Comparison of ENCODE assay signal across 1 cellular context in the genomic region with DNA sequence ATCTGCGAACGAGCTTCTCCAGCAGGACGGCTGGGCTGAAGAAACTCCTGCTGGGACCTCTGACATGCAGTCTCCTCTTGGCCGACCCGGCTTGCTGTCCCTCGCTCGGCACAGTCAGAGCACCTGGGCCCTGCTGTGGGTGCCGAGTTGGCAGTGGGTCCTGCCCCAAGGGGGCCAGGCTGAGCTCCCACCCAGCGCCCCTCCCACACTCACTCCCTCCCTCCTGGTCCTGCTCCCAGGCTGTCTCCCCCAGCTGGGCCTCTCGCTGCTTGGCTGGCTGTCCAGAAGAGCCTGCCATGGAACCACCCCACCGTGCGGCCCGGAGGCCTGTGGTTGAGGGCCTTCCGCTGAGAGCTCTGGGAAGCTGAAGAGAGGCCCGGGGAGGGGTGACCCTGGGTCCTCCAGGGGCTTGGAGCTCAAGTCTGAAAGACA.
TF ChIP-seq lines count a peak whose summit lies in the region.

No MANE protein-coding gene starts in this region.

TF ChIP-seq in IMR-90, 13 proteins besides CTCF, POLR2A, EP300 and RAD21:
- TF ChIP-seq RFX5 (IDR thresholded peaks at IDR 0.05; ENCODE audit: low read depth, low read length) (no peak), MXI1 (IDR thresholded peaks at IDR 0.05; ENCODE audit: borderline replicate concordance, low read depth, low read length) (no peak), CHD1 (IDR thresholded peaks at IDR 0.05; ENCODE audit: low read depth, low read length) (no peak), FOS (IDR thresholded peaks at IDR 0.05; ENCODE audit: low read depth, low read length) (no peak), SMC3 (IDR thresholded peaks at IDR 0.05; ENCODE audit: low read depth, low read length) (no peak), NFE2L2 (IDR thresholded peaks at IDR 0.05; ENCODE audit: low read depth, low read length) (no peak), BHLHE40 (IDR thresholded peaks at IDR 0.05; ENCODE audit: low read depth, low read length) (no peak), CEBPB (IDR thresholded peaks at IDR 0.05; ENCODE audit: low read depth, low read length) (no peak), RCOR1 (IDR thresholded peaks at IDR 0.05; ENCODE audit: insufficient replicate concordance, low read length) (no peak), MAFK (IDR thresholded peaks at IDR 0.05; ENCODE audit: low read depth, low read length) (no peak), MAZ (IDR thresholded peaks at IDR 0.05; ENCODE audit: borderline replicate concordance, low read depth, low read length) (no peak)
- TF ChIP-seq, protein P1, sequence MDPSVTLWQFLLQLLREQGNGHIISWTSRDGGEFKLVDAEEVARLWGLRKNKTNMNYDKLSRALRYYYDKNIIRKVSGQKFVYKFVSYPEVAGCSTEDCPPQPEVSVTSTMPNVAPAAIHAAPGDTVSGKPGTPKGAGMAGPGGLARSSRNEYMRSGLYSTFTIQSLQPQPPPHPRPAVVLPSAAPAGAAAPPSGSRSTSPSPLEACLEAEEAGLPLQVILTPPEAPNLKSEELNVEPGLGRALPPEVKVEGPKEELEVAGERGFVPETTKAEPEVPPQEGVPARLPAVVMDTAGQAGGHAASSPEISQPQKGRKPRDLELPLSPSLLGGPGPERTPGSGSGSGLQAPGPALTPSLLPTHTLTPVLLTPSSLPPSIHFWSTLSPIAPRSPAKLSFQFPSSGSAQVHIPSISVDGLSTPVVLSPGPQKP (IDR thresholded peaks at IDR 0.05; ENCODE audit: borderline replicate concordance, low read depth, low read length): no peak
- TF ChIP-seq, protein P2, sequence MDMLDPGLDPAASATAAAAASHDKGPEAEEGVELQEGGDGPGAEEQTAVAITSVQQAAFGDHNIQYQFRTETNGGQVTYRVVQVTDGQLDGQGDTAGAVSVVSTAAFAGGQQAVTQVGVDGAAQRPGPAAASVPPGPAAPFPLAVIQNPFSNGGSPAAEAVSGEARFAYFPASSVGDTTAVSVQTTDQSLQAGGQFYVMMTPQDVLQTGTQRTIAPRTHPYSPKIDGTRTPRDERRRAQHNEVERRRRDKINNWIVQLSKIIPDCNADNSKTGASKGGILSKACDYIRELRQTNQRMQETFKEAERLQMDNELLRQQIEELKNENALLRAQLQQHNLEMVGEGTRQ (IDR thresholded peaks at IDR 0.05; ENCODE audit: low read depth, low read length): no peak
